Comparison of ENCODE assay signal across 10 cellular contexts in the genomic region with DNA sequence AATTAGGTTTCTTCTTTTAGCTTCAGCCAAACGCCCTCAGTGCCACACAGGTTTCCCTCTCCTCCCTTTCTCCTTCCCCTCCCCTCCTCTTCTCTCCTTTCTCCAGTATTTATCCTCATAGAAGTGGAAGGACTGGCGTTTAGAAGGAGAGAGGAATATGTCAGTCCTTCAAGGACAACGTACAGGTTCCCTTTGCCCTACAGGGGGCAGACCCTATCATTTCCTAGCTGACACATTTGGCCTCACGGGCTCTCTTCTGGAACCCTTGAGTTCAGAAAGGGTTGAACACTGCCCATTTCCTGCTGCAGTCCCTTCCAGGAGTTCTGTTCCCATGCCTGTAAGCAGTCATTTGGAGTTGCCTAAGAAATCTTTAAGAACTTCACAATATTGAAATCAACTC. TPM values are rescaled to one million over a fixed set of nuclear protein-coding genes. Genes with fewer than 3 reads are reported as not detected.
A peak's percentile ranks its signal among the peaks of the same experiment; 100 is the strongest.
DNase-seq lines count a peak whose midpoint lies in the region; ATAC-seq and TF ChIP-seq lines count a peak whose summit lies in the region.
"Had no signal": no experiment of that assay in that cellular context is flagged by ENCODE, and none has a peak within 500 bp of the region (broad histone marks: within the 10 kb centered on the region; RNA-seq: fewer than 3 reads in every experiment).

No MANE protein-coding gene starts in this region.

- in situ Hi-C loops in brain microvascular endothelial cell (cut with HindIII; ENCODE audit: low pct_ligation_motif_present, low sequenced_read_pairs) = no loop called here
- in situ Hi-C loops in transverse colon (cut with MboI; ENCODE audit: low pct_ligation_motif_present in 1 of 4, low pct_unique_long_range_greater_than_20kb in 1 of 4, low sequenced_read_pairs in 3 of 4) = loop anchor here (5.0 to 25.0 kb wide), 4 partner anchors 662 to 944 kb away; a partner anchor contains a TSS

- H3K9me3 ChIP-seq in transverse colon = no peaks in the 10 kb centered on the region

- no peak for ATAC-seq in activated T-cell treated with anti-CD3 and anti-CD28 coated beads, Interleukin-2, amount 50 U/mL, for 72 hours (replicated peaks in 1 of 2)
- no peak for ATAC-seq in GM19035 (IDR thresholded peaks at IDR 0.05; ENCODE audit: unreplicated experiment)
- ATAC-seq: activated T-helper 17 cell treated with anti-CD3 and anti-CD28 coated beads, Interleukin-2, amount 50 U/mL, for 72 hours had no signal

- no peaks in the 10 kb centered on the region for H3K9me3 Mint-ChIP-seq in activated T-cell treated with anti-CD3 and anti-CD28 coated beads, Interleukin-2, amount 50 U/mL, for 72 hours
- H3K9me3 Mint-ChIP-seq: activated T-helper 17 cell treated with anti-CD3 and anti-CD28 coated beads, Interleukin-2, amount 50 U/mL, for 72 hours had no signal

- H3K4me3 ChIP-seq in brain microvascular endothelial cell (ENCODE audit: low read depth, low read length) (no peak overlapping the region), transverse colon (no peak overlapping the region)

- no peak for TF ChIP-seq POLR2A in transverse colon (IDR thresholded peaks at IDR 0.05)

- H3K4me1 ChIP-seq in transverse colon = peaks cover 0 to 15% (median 2%) of the 10 kb centered on the region in 4 donors

- H3K27me3 ChIP-seq in brain microvascular endothelial cell (replicated peaks) (no peaks in the 10 kb centered on the region), transverse colon (peaks cover 75% of the 10 kb centered on the region)

- H3K36me3 ChIP-seq in brain microvascular endothelial cell (replicated peaks) = no peaks in the 10 kb centered on the region
- H3K36me3 ChIP-seq in transverse colon = no peaks in the 10 kb centered on the region

- H3K4me3 Mint-ChIP-seq in activated T-cell treated with anti-CD3 and anti-CD28 coated beads, Interleukin-2, amount 50 U/mL, for 72 hours = no peak overlapping the region
- H3K4me3 Mint-ChIP-seq: activated T-helper 17 cell treated with anti-CD3 and anti-CD28 coated beads, Interleukin-2, amount 50 U/mL, for 72 hours had no signal

- intact Hi-C loops in transverse colon (cut with DNase I; ENCODE audit: low total_unique reads) = loop anchor here (5.0 to 10.0 kb wide), 3 partner anchors 42 to 1298 kb away; a partner anchor contains a TSS

- H3K4me1 Mint-ChIP-seq in activated T-cell treated with anti-CD3 and anti-CD28 coated beads, Interleukin-2, amount 50 U/mL, for 72 hours (ENCODE audit: low read depth) = peaks cover 10% of the 10 kb centered on the region

- no peak for TF ChIP-seq EP300 in transverse colon (IDR thresholded peaks at IDR 0.05; ENCODE audit: low read depth)

- no peaks in the 10 kb centered on the region for H3K36me3 Mint-ChIP-seq in activated T-cell treated with anti-CD3 and anti-CD28 coated beads, Interleukin-2, amount 50 U/mL, for 72 hours (ENCODE audit: insufficient read depth in 2 of 2)

- TF ChIP-seq CTCF in brain microvascular endothelial cell (IDR thresholded peaks at IDR 0.05; ENCODE audit: low read depth, low read length, missing control alignments) (peak; percentile 64), transverse colon (IDR thresholded peaks at IDR 0.05) (peak in 4 of 5 experiments; percentile 7 to 14 (median 10))

- peak; percentile 2 to 10 for DNase-seq in activated T-cell treated with anti-CD3 and anti-CD28 coated beads, Interleukin-2, amount 50 U/mL, for 72 hours
- no peak for DNase-seq in activated T-cell treated with anti-CD3 and anti-CD28 coated beads for 4 hours
- DNase-seq in NCI-H1105 treated with DMSO at 0.1 percent for 48 hours (lab: John Stamatoyannopoulos, UW) = peak; percentile 21
- no peak for DNase-seq in brain microvascular endothelial cell
- DNase-seq in transverse colon = no peak
- no peak for DNase-seq in NCI-H2196 treated with DMSO at 0.1 percent for 48 hours (lab: John Stamatoyannopoulos, UW; ENCODE audit: unreplicated experiment)
- DNase-seq in stimulated activated CD4-positive, alpha-beta T cell treated with anti-CD3 and anti-CD28 coated beads, Interleukin-4, amount 100 ng/mL, for 24 hours = no peak
- DNase-seq: NCI-H774 had no signal

- no peak overlapping the region for H3K27ac Mint-ChIP-seq in activated T-cell treated with anti-CD3 and anti-CD28 coated beads, Interleukin-2, amount 50 U/mL, for 72 hours
- H3K27ac Mint-ChIP-seq: activated T-helper 17 cell treated with anti-CD3 and anti-CD28 coated beads, Interleukin-2, amount 50 U/mL, for 72 hours had no signal

- H3K27me3 Mint-ChIP-seq in activated T-cell treated with anti-CD3 and anti-CD28 coated beads, Interleukin-2, amount 50 U/mL, for 72 hours (ENCODE audit: low read depth) = peaks cover 65% of the 10 kb centered on the region

- no peak overlapping the region for H3K27ac ChIP-seq in brain microvascular endothelial cell
- no peak overlapping the region for H3K27ac ChIP-seq in transverse colon

- WGBS in transverse colon (ENCODE audit: low coverage in 1 of 2), 2 donors = 16 to 34% methylated on average over 2 to 4 of the region's 4 CpGs

RNA-seq across cellular contexts. Expression of a gene that starts 46.1 kb away (rescaled TPM):
- total RNA-seq in activated T-cell treated with anti-CD3 and anti-CD28 coated beads, Interleukin-2, amount 50 U/mL, for 72 hours = 10 to 100 TPM; 72.8 to 87.2 TPM
- total RNA-seq in transverse colon = 10 to 100 TPM in 2 of 4 donors, 1 to 10 TPM in 2; 5.2 to 44.4 (median 11.8) TPM

Comparison
In these comparisons a context has a peak if more than half of its experiments do, and no peak if none do; other contexts are left out.
1. DNase-seq: peak in activated T-cell treated with anti-CD3 and anti-CD28 coated beads, Interleukin-2, amount 50 U/mL, for 72 hours (2 of 2) and NCI-H1105 treated with DMSO at 0.1 percent for 48 hours (single experiment); none in activated T-cell treated with anti-CD3 and anti-CD28 coated beads for 4 hours (single experiment), brain microvascular endothelial cell (single experiment), transverse colon (single experiment), NCI-H2196 treated with DMSO at 0.1 percent for 48 hours (single experiment) and stimulated activated CD4-positive, alpha-beta T cell treated with anti-CD3 and anti-CD28 coated beads, Interleukin-4, amount 100 ng/mL, for 24 hours (single experiment).